Comparison of ENCODE assay signal across 8 cellular contexts in the genomic region with DNA sequence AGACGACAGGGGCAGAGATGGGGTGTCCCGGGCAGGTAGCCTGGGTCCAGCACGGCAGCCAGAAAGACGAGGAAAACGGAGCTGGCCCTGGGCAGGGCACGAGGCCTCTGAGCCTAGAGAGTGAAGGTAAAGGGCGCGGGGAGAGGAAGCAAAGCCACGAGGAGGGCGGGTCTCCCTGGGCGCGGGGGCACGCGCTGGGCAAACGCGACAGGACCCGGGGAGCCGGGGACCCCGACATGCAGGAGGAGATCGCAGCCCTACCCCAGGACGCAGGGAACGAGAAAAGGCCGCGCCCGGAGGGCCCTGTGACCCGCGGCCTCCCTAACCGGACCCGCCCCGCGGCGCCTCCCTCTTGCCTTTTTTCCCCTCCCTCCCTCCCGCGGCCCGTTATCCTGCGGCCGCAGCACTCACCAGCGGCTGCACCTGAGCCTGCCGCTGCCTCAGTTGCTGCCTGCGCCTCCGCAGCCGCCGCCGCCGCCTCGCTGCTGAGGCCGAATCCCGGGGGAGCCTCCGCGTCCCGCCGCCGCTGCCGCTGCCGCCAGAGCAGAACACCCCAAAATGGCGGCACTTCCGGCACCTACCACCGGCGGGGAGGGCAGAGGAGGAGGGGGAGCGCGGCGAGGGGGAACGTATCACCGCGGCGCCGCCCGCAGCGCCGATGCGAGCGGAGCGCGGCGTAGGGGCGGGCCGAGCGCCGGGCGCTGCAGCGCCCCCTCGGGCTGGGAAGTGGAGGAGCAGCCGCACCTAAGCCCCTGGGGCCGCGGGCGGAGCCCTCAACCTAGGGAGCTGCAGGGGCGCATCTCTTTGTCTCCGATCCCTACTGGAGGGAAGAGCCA. TPM values are rescaled to one million over a fixed set of nuclear protein-coding genes. Genes with fewer than 3 reads are reported as not detected.
A peak's percentile ranks its signal among the peaks of the same experiment; 100 is the strongest.
DNase-seq lines count a peak whose midpoint lies in the region; ATAC-seq and TF ChIP-seq lines count a peak whose summit lies in the region.

A gene (minus strand): TSS at position 552 of the 836 bp plus-strand sequence. CDS start 53,609 bp downstream, outside the sequence.

- H3K27ac ChIP-seq in colonic mucosa: peak within 1 kb of the TSS; percentile 95

- TF ChIP-seq CTCF in colonic mucosa (IDR thresholded peaks at IDR 0.05): peak; percentile 81

- H3K27me3 ChIP-seq in colonic mucosa: no peaks in the 10 kb centered on the region

- DNase-seq in C1 segment of cervical spinal cord (lab: John Stamatoyannopoulos, UW) (peak; percentile 25 to 91 (median 81)), NCI-H524 treated with DMSO at 0.1 percent for 48 hours (lab: John Stamatoyannopoulos, UW) (peak; percentile 48), colonic mucosa (peak; percentile 92), left colon (peak; percentile 90 to 93)
- DNase-seq in activated CD4-positive, alpha-beta T cell treated with anti-CD3 and anti-CD28 coated beads for 48 hours: peak; percentile 94
- peak; percentile 92 for DNase-seq in stimulated activated CD4-positive, alpha-beta T cell treated with anti-CD3 and anti-CD28 coated beads, Interleukin-1b, Interleukin-23, amount 100 ng/mL, for 48 hours

- H3K4me3 ChIP-seq in colonic mucosa: peak within 1 kb of the TSS; percentile 90

- intact Hi-C loops in colonic mucosa (cut with DNase I) (no loop called here), left colon (cut with DNase I, micrococcal nuclease) (no loop called here)

- H3K9ac ChIP-seq in colonic mucosa (ENCODE audit: low read depth in 2 of 2, low read length in 2 of 2): peak within 1 kb of the TSS; percentile 86 to 96

- no peaks in the 10 kb centered on the region for H3K9me3 ChIP-seq in colonic mucosa

- ATAC-seq in GM19324 (IDR thresholded peaks at IDR 0.05; ENCODE audit: low FRiP score, unreplicated experiment) (peak; percentile 94), HG03460 (IDR thresholded peaks at IDR 0.05; ENCODE audit: unreplicated experiment) (peak; percentile 95), left colon (peak; percentile 92)

- H3K4me1 ChIP-seq in colonic mucosa: no peaks in the 10 kb centered on the region

- H3K36me3 ChIP-seq in colonic mucosa: no peaks in the 10 kb centered on the region

RNA-seq across cellular contexts. Expression of the gene that starts here (rescaled TPM):
- 10 to 100 TPM; 76.1 to 96.8 TPM for total RNA-seq in colonic mucosa
- 10 to 100 TPM; 70.6 to 93.1 TPM for total RNA-seq in left colon

Comparison
In these comparisons a context has a peak if more than half of its experiments do, and no peak if none do; other contexts are left out.
1. Peak in every context shown above with its lines: DNase-seq, ATAC-seq, H3K4me3 ChIP-seq and H3K27ac ChIP-seq.